ENCODE assay signal across 8 cellular contexts in genomic region chr10:122342293-122343134, GRCh38. TPM values are rescaled to one million over a fixed set of nuclear protein-coding genes. Genes with fewer than 3 reads are reported as not detected.
DNase-seq lines count a peak whose midpoint lies in the region; ATAC-seq and TF ChIP-seq lines count a peak whose summit lies in the region.

No MANE protein-coding gene starts in this region.

- no peaks in the 10 kb centered on the region for H3K9me3 ChIP-seq in DND-41 (ENCODE audit: insufficient read depth, low read length, severe bottlenecking)

- TF ChIP-seq CTCF in DND-41 (IDR thresholded peaks at IDR 0.05; ENCODE audit: borderline replicate concordance, extremely low read depth, low read length, poor library complexity, severe bottlenecking) = peak; percentile 76

- no peaks in the 10 kb centered on the region for H3K27me3 ChIP-seq in DND-41 (ENCODE audit: insufficient read depth, low read length, poor library complexity)

- no peak overlapping the region for H3K27ac ChIP-seq in DND-41 (ENCODE audit: low read length)

- no peaks in the 10 kb centered on the region for H3K79me2 ChIP-seq in DND-41 (ENCODE audit: insufficient read depth, low read length)

- in situ Hi-C loops in KBM-7 (cut with MboI; ENCODE audit: low pct_unique_long_range_greater_than_20kb, low sequenced_read_pairs) = no loop called here

- no peaks in the 10 kb centered on the region for H4K20me1 ChIP-seq in DND-41 (ENCODE audit: insufficient read depth, low read length)

- H2AFZ ChIP-seq in DND-41 (ENCODE audit: low read depth, low read length) = no peak overlapping the region

- no peaks in the 10 kb centered on the region for H3K36me3 ChIP-seq in DND-41 (ENCODE audit: insufficient read depth, low read length)

- H3K4me1 ChIP-seq in DND-41 (ENCODE audit: insufficient read depth, low read length) = no peaks in the 10 kb centered on the region

- no peak overlapping the region for H3K4me2 ChIP-seq in DND-41 (ENCODE audit: insufficient read depth, low read length)

- peak; percentile 61 for DNase-seq in DND-41
- peak; percentile 49 for DNase-seq in KBM-7
- peak; percentile 42 for DNase-seq in activated CD4-positive, alpha-beta T cell treated with anti-CD3 and anti-CD28 coated beads for 1 hour
- DNase-seq in cerebellar cortex (ENCODE audit: low spot score) = peak; percentile 20
- DNase-seq in left lobe of liver (ENCODE audit: low spot score) = no peak
- DNase-seq in stimulated activated CD8-positive, alpha-beta memory T cell treated with anti-CD3 and anti-CD28 coated beads, Interleukin-12 subunit alpha, Interleukin-12 subunit beta, amount 100 ng/mL, for 1 hour (ENCODE audit: low read depth) = peak; percentile 36

- peak; percentile 74; the same call in 2 of the 3 replicates for ATAC-seq in DND-41 (ENCODE audit: insufficient read depth, low read depth)
- peak; percentile 89 for ATAC-seq in left lobe of liver
- ATAC-seq in GM18511 (IDR thresholded peaks at IDR 0.05; ENCODE audit: unreplicated experiment) = no peak
- no peak for ATAC-seq in HG02840 (IDR thresholded peaks at IDR 0.05; ENCODE audit: low FRiP score, unreplicated experiment)

- H3K4me3 ChIP-seq in DND-41 (ENCODE audit: low read depth in 1 of 2, low read length in 2 of 2) = no peak overlapping the region

- no peak overlapping the region for H3K9ac ChIP-seq in DND-41 (ENCODE audit: low read depth, low read length)

RNA-seq across cellular contexts. Expression of gene PLEKHA1, which starts 32.0 kb away (rescaled TPM):
- 21.1 TPM for total RNA-seq in left lobe of liver

Comparison
In these comparisons a context has a peak if more than half of its experiments do, and no peak if none do; other contexts are left out.
1. ATAC-seq: peak in DND-41 (single experiment) and left lobe of liver (single experiment); none in GM18511 (single experiment) and HG02840 (single experiment).